Comparison of ENCODE assay signal across 17 cellular contexts in the genomic region with DNA sequence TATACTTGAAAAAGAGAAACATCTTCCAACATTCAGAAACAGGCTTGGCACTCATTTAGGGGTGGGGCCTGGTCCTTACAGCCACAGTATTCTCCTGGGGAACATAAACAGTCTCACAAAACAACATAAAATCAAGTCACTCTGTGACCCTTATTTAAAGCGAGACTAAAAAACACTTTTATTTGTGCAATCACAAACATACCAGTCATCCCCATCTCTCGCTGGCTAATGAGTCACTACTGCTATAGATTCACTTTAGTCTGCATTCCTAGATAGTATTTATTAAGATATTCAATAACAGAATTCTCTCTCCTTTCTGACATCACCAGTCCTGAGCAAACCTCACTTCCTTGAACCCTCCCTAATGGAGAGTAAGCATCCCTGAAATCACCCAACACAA.
DNase-seq lines count a peak whose midpoint lies in the region; TF ChIP-seq lines count a peak whose summit lies in the region.
"Had no signal": no experiment of that assay in that cellular context is flagged by ENCODE, and none has a peak within 500 bp of the region (broad histone marks: within the 10 kb centered on the region; RNA-seq: fewer than 3 reads in every experiment).

No MANE protein-coding gene starts in this region.

- H3K79me2 ChIP-seq in GM23248 (ENCODE audit: insufficient read depth) = peaks cover 40% of the 10 kb centered on the region
- H3K79me2 ChIP-seq in PC-9 (ENCODE audit: low read depth) = peaks cover 10% of the 10 kb centered on the region; the same call in 1 of the 2 replicates

- 27 to 30% methylated on average over 2 of the region's 2 CpGs for WGBS in GM23248 (ENCODE audit: low coverage in 1 of 2, low lambda C conversion rate in 2 of 2, missing lambda C conversion rate in 2 of 2), 2 experiments
- 82 to 89% (median 85%) methylated on average over 2 of the region's 2 CpGs for WGBS in ovary, 3 donors

- in situ Hi-C loops in GM23248 (cut with MboI) = no loop called here

- intact Hi-C loops in PC-9 (cut with micrococcal nuclease; ENCODE audit: unreplicated experiment) (no loop called here), ovary (cut with DNase I) (no loop called here)

- no peak overlapping the region; the same call in 1 of the 2 replicates for H3K27ac Mint-ChIP-seq in HFFc6
- H3K27ac Mint-ChIP-seq: activated T-cell treated with anti-CD3 and anti-CD28 coated beads, Interleukin-2, amount 50 U/mL, for 24 hours; B cell had no signal

- peaks cover 8% of the 10 kb centered on the region; the same call in 1 of the 2 replicates for H3K4me1 ChIP-seq in GM23248 (ENCODE audit: insufficient read depth)
- H3K4me1 ChIP-seq in PC-9 (replicated peaks; ENCODE audit: insufficient read depth) = no peaks in the 10 kb centered on the region
- H3K4me1 ChIP-seq in ovary (ENCODE audit: insufficient read depth) = peaks cover 3% of the 10 kb centered on the region
- H3K4me1 ChIP-seq: colonic mucosa had no signal

- H3K4me1 Mint-ChIP-seq in HFFc6 (ENCODE audit: low read depth) = peaks cover 11% of the 10 kb centered on the region

- H3K9me2 ChIP-seq in GM23248 (ENCODE audit: insufficient read depth) (no peaks in the 10 kb centered on the region), PC-9 (ENCODE audit: insufficient read depth) (no peaks in the 10 kb centered on the region)

- H3K27me3 ChIP-seq in GM23248 (replicated peaks; ENCODE audit: insufficient read depth) = no peaks in the 10 kb centered on the region
- no peaks in the 10 kb centered on the region for H3K27me3 ChIP-seq in PC-9 (ENCODE audit: insufficient read depth, low read depth)
- no peaks in the 10 kb centered on the region for H3K27me3 ChIP-seq in ovary
- H3K27me3 ChIP-seq: colonic mucosa had no signal

- H3K27ac ChIP-seq in GM23248 (no peak overlapping the region), PC-9 (no peak overlapping the region), ovary (no peak overlapping the region)
- H3K27ac ChIP-seq: colonic mucosa had no signal

- H4K20me1 ChIP-seq in GM23248 (ENCODE audit: insufficient read depth) (no peaks in the 10 kb centered on the region), PC-9 (ENCODE audit: insufficient read depth) (no peaks in the 10 kb centered on the region)

- no peak overlapping the region for H3K4me3 ChIP-seq in AG04449 (ENCODE audit: low read depth, low read length)
- no peak overlapping the region for H3K4me3 ChIP-seq in GM23248
- H3K4me3 ChIP-seq in fibroblast of villous mesenchyme (ENCODE audit: low read depth, low read length) = no peak overlapping the region
- H3K4me3 ChIP-seq in PC-9 = no peak overlapping the region
- H3K4me3 ChIP-seq in ovary = no peak overlapping the region
- H3K4me3 ChIP-seq: colonic mucosa had no signal

- H3K36me3 Mint-ChIP-seq in HFFc6 (ENCODE audit: low read depth) = no peaks in the 10 kb centered on the region; the same call in 1 of the 2 replicates

- peaks cover 2% of the 10 kb centered on the region for H3K9me3 Mint-ChIP-seq in HFFc6

- H3K4me2 ChIP-seq in GM23248 (ENCODE audit: unreplicated experiment) = no peak overlapping the region
- H3K4me2 ChIP-seq in PC-9 = no peak overlapping the region

- no peak overlapping the region for H3K4me3 Mint-ChIP-seq in HFFc6
- H3K4me3 Mint-ChIP-seq: activated T-cell treated with anti-CD3 and anti-CD28 coated beads, Interleukin-2, amount 50 U/mL, for 24 hours; B cell had no signal

- no peaks in the 10 kb centered on the region for H3K36me3 ChIP-seq in GM23248 (ENCODE audit: low read depth)
- H3K36me3 ChIP-seq in PC-9 (ENCODE audit: low read depth) = no peaks in the 10 kb centered on the region
- no peaks in the 10 kb centered on the region for H3K36me3 ChIP-seq in ovary
- H3K36me3 ChIP-seq: colonic mucosa had no signal

- no peak overlapping the region for H3K9ac ChIP-seq in GM23248

- POLR2A ChIA-PET in AG04449 (lab: Yijun Ruan, JAX) (no interaction called here), PC-9 (lab: Charles Lee; ENCODE audit: unreplicated experiment) (no interaction called here)

- DNase-seq in AG04449 (ENCODE audit: low read depth, low spot score) (peak; percentile 1), GM23248 (peak; percentile 61), amniotic epithelial cell (ENCODE audit: low read depth) (peak; percentile 48), fibroblast of villous mesenchyme (ENCODE audit: low read depth) (peak; percentile 14), NK-92 (lab: John Stamatoyannopoulos, UW; ENCODE audit: unreplicated experiment) (no peak), HFFc6 (no peak), PC-9 (no peak), ovary (no peak)
- DNase-seq: activated CD4-positive, alpha-beta T cell treated with anti-CD3 and anti-CD28 coated beads for 48 hours; activated T-cell treated with anti-CD3 and anti-CD28 coated beads, Interleukin-2, amount 50 U/mL, for 24 hours; colonic mucosa; NCI-H1694; NCI-H446; right cardiac atrium; stimulated activated CD4-positive, alpha-beta T cell treated with anti-CD3 and anti-CD28 coated beads, Interleukin-1b, Interleukin-23, amount 100 ng/mL, for 48 hours; substantia nigra had no signal

- CTCF ChIA-PET in AG04449 (lab: Yijun Ruan, JAX) (no interaction called here), PC-9 (lab: Charles Lee) (no interaction called here)

- TF ChIP-seq EP300 in ovary (IDR thresholded peaks at IDR 0.05) = no peak

- no TSS peak for BruUV-seq in PC-9 (replicated peaks; lab: Mats Ljungman, UMichigan)

- no peak for TF ChIP-seq POLR2A in ovary (IDR thresholded peaks at IDR 0.05)

- H2AFZ ChIP-seq in GM23248 = no peak overlapping the region
- H2AFZ ChIP-seq in PC-9 = no peak overlapping the region

- H3F3A ChIP-seq in GM23248 (ENCODE audit: insufficient read depth) = no peaks in the 10 kb centered on the region
- 0 out of 2 replicates have a peak, but pooled peaks cover 6% of the 10 kb centered on the region for H3F3A ChIP-seq in PC-9 (ENCODE audit: insufficient read depth, low read depth)

- H3K27me3 Mint-ChIP-seq in HFFc6 (ENCODE audit: insufficient read depth) = no peaks in the 10 kb centered on the region
- H3K27me3 Mint-ChIP-seq: activated T-cell treated with anti-CD3 and anti-CD28 coated beads, Interleukin-2, amount 50 U/mL, for 24 hours; B cell had no signal

- TF ChIP-seq CTCF in AG04449 (IDR thresholded peaks at IDR 0.05; ENCODE audit: insufficient read depth, low read length, missing control alignments) (no peak), fibroblast of villous mesenchyme (IDR thresholded peaks at IDR 0.05; ENCODE audit: insufficient read depth, low read depth, low read length) (no peak), HFFc6 (IDR thresholded peaks at IDR 0.05) (no peak), PC-9 (conservative IDR thresholded peaks at IDR 0.05) (no peak), ovary (IDR thresholded peaks at IDR 0.05) (no peak)

- H3K9me3 ChIP-seq in GM23248 (ENCODE audit: low read depth) (no peaks in the 10 kb centered on the region), PC-9 (ENCODE audit: insufficient read depth, low read depth) (no peaks in the 10 kb centered on the region), ovary (no peaks in the 10 kb centered on the region)
- H3K9me3 ChIP-seq: colonic mucosa had no signal

Comparison
In these comparisons a context has a peak if more than half of its experiments do, and no peak if none do; other contexts are left out.
1. DNase-seq: peak in AG04449 (single experiment), GM23248 (single experiment), amniotic epithelial cell (single experiment) and fibroblast of villous mesenchyme (single experiment); none in NK-92 (single experiment), HFFc6 (single experiment), PC-9 (0 of 2) and ovary (0 of 5).